ENCODE assay signal across 10 cellular contexts in the genomic region with DNA sequence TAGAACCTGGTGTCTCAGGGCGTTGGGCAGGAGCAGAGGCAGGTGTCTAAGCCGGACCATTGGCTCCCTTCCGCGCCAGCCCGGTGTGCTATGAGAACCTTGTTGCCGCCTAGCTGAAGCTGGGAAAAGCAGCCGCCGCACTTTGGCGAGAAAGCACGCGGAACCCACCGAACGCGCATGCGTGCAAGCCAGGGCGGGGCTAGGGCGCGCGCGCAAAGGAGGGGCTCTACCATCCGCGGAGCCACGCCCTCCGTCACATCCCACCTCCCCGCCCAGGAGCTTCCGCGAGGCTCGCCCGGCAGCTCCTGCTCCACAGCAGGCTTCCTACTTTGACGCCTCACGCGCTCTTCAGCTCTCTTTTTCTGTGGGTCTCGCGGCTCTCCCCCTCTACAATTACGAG. TPM values are rescaled to one million over a fixed set of nuclear protein-coding genes. Genes with fewer than 3 reads are reported as not detected.
A peak's percentile ranks its signal among the peaks of the same experiment; 100 is the strongest.
DNase-seq lines count a peak whose midpoint lies in the region; ATAC-seq and TF ChIP-seq lines count a peak whose summit lies in the region.
"Had no signal": no experiment of that assay in that cellular context is flagged by ENCODE, and none has a peak within 500 bp of the region (broad histone marks: within the 10 kb centered on the region; RNA-seq: fewer than 3 reads in every experiment).

No MANE protein-coding gene starts in this region.

- TF ChIP-seq CTCF in natural killer cell (IDR thresholded peaks at IDR 0.05), result no peak

- H3K27ac ChIP-seq in caudate nucleus (ENCODE audit: low read depth, low read length) (no peak overlapping the region), aorta (ENCODE audit: low read depth in 1 of 2, low read length in 2 of 2) (no peak overlapping the region)
- H3K27ac ChIP-seq: KMS-11 had no signal

- H3K9me3 Mint-ChIP-seq in natural killer cell treated with Interleukin-12 subunit alpha and Interleukin-12 subunit beta and Interleukin-15 and Interleukin-18, amount 100 ng/mL, for 72 hours, result no peaks in the 10 kb centered on the region
- H3K9me3 Mint-ChIP-seq in natural killer cell, result no peaks in the 10 kb centered on the region

- no peaks in the 10 kb centered on the region for H3K4me1 ChIP-seq in aorta (ENCODE audit: control insufficient read depth in 1 of 2, insufficient read depth in 2 of 2, low read length in 2 of 2)

- peaks cover 18% of the 10 kb centered on the region for H3K9me3 ChIP-seq in aorta (ENCODE audit: control insufficient read depth, low read length)

- H3K27me3 Mint-ChIP-seq in natural killer cell treated with Interleukin-12 subunit alpha and Interleukin-12 subunit beta and Interleukin-15 and Interleukin-18, amount 100 ng/mL, for 72 hours, result no peaks in the 10 kb centered on the region
- H3K27me3 Mint-ChIP-seq in natural killer cell (ENCODE audit: low read depth in 2 of 2), result no peaks in the 10 kb centered on the region

- H3K4me1 Mint-ChIP-seq in natural killer cell treated with Interleukin-12 subunit alpha and Interleukin-12 subunit beta and Interleukin-15 and Interleukin-18, amount 100 ng/mL, for 72 hours (ENCODE audit: low read depth in 2 of 2), result no peaks in the 10 kb centered on the region
- H3K4me1 Mint-ChIP-seq in natural killer cell, result no peaks in the 10 kb centered on the region
- H3K4me1 Mint-ChIP-seq: T-helper 17 cell had no signal

- H3K4me3 Mint-ChIP-seq in natural killer cell treated with Interleukin-12 subunit alpha and Interleukin-12 subunit beta and Interleukin-15 and Interleukin-18, amount 100 ng/mL, for 72 hours, result no peak overlapping the region
- no peak overlapping the region for H3K4me3 Mint-ChIP-seq in natural killer cell
- H3K4me3 Mint-ChIP-seq: T-helper 17 cell had no signal

- peak; percentile 27 to 59 for ATAC-seq in natural killer cell treated with Interleukin-12 subunit alpha and Interleukin-12 subunit beta and Interleukin-15 and Interleukin-18, amount 100 ng/mL, for 72 hours
- ATAC-seq in natural killer cell, result no peak
- no peak for ATAC-seq in aorta (ENCODE audit: low FRiP score)
- ATAC-seq in HG02870 (IDR thresholded peaks at IDR 0.05; ENCODE audit: unreplicated experiment), result no peak
- ATAC-seq: T-helper 17 cell had no signal

- no peaks in the 10 kb centered on the region for H3K27me3 ChIP-seq in aorta (ENCODE audit: control insufficient read depth in 1 of 2, insufficient read depth in 2 of 2, low read length in 1 of 2)

- H3K27ac Mint-ChIP-seq in natural killer cell treated with Interleukin-12 subunit alpha and Interleukin-12 subunit beta and Interleukin-15 and Interleukin-18, amount 100 ng/mL, for 72 hours, result no peak overlapping the region
- no peak overlapping the region for H3K27ac Mint-ChIP-seq in natural killer cell
- H3K27ac Mint-ChIP-seq: T-helper 17 cell had no signal

- intact Hi-C loops in natural killer cell (cut with micrococcal nuclease), result no loop called here
- intact Hi-C loops in aorta (cut with DNase I), result no loop called here

- no peak for DNase-seq in natural killer cell treated with Interleukin-12 subunit alpha and Interleukin-12 subunit beta and Interleukin-15 and Interleukin-18, amount 100 ng/mL, for 72 hours (ENCODE audit: low spot score)
- no peak for DNase-seq in natural killer cell
- DNase-seq in caudate nucleus (lab: John Stamatoyannopoulos, UW), result peak in 44 of 61 donors; percentile 0 to 51 (median 16)
- peak; percentile 10 for DNase-seq in medulla oblongata (ENCODE audit: extremely low spot score)
- peak; percentile 49 to 64 for DNase-seq in aorta
- no peak for DNase-seq in NCI-H2107 (lab: John Stamatoyannopoulos, UW)
- no peak for DNase-seq in MV-4-11 (lab: John Stamatoyannopoulos, UW)
- DNase-seq: T-helper 17 cell had no signal

- WGBS in aorta, 2 donors, result 4 to 7% methylated on average over 35 of the region's 35 CpGs

- no peak overlapping the region for H3K4me3 ChIP-seq in aorta (ENCODE audit: low read length in 2 of 2)

- H3K36me3 ChIP-seq in aorta (ENCODE audit: control insufficient read depth in 1 of 2, insufficient read depth in 2 of 2, low read length in 1 of 2), result no peaks in the 10 kb centered on the region

- H3K36me3 Mint-ChIP-seq in natural killer cell treated with Interleukin-12 subunit alpha and Interleukin-12 subunit beta and Interleukin-15 and Interleukin-18, amount 100 ng/mL, for 72 hours, result no peaks in the 10 kb centered on the region
- H3K36me3 Mint-ChIP-seq in natural killer cell, result no peaks in the 10 kb centered on the region

RNA-seq across cellular contexts. Expression of gene WDR87, which starts 51.3 kb away (rescaled TPM):
- not detected for total RNA-seq in natural killer cell treated with Interleukin-12 subunit alpha and Interleukin-12 subunit beta and Interleukin-15 and Interleukin-18, amount 100 ng/mL, for 72 hours
- total RNA-seq in natural killer cell, result not detected
- total RNA-seq in aorta, result not detected
- not detected for polyA plus RNA-seq in aorta
- total RNA-seq: T-helper 17 cell had no signal

RNA-seq across cellular contexts. Expression of gene SIPA1L3, which starts 51.9 kb away (rescaled TPM):
- 10 to 100 TPM; 16.8 to 31.0 TPM for total RNA-seq in natural killer cell treated with Interleukin-12 subunit alpha and Interleukin-12 subunit beta and Interleukin-15 and Interleukin-18, amount 100 ng/mL, for 72 hours
- total RNA-seq in natural killer cell (10 to 100 TPM; 34.4 to 35.8 (median 35.4) TPM), aorta (10 to 100 TPM; 17.2 to 20.9 TPM)
- polyA plus RNA-seq in aorta, result 1 to 10 TPM; 1.3 to 5.3 TPM

Comparison
In these comparisons a context has a peak if more than half of its experiments do, and no peak if none do; other contexts are left out.
1. ATAC-seq: peak in natural killer cell treated with Interleukin-12 subunit alpha and Interleukin-12 subunit beta and Interleukin-15 and Interleukin-18, amount 100 ng/mL, for 72 hours (2 of 2); none in natural killer cell (0 of 3), aorta (single experiment) and HG02870 (single experiment).
2. DNase-seq: peak in caudate nucleus (44 of 61), medulla oblongata (single experiment) and aorta (2 of 2); none in natural killer cell treated with Interleukin-12 subunit alpha and Interleukin-12 subunit beta and Interleukin-15 and Interleukin-18, amount 100 ng/mL, for 72 hours (single experiment), natural killer cell (single experiment), NCI-H2107 (single experiment) and MV-4-11 (single experiment).